8 cellular contexts compared by ENCODE assay signal in genomic region chr3:114519415-114519814, GRCh38.
DNase-seq lines count a peak whose midpoint lies in the region; TF ChIP-seq lines count a peak whose summit lies in the region.

No MANE protein-coding gene starts in this region.

- H3F3A ChIP-seq in GM23248 (ENCODE audit: insufficient read depth): no peaks in the 10 kb centered on the region

- H3K4me3 ChIP-seq in GM23248 (no peak overlapping the region), Peyer's patch (no peak overlapping the region)

- H3K27me3 ChIP-seq in GM23248 (replicated peaks; ENCODE audit: insufficient read depth) (no peaks in the 10 kb centered on the region), Peyer's patch (no peaks in the 10 kb centered on the region)

- H3K27ac ChIP-seq in GM23248 (no peak overlapping the region), Peyer's patch (no peak overlapping the region)

- H3K4me2 ChIP-seq in GM23248 (ENCODE audit: unreplicated experiment): no peak overlapping the region

- no peak for TF ChIP-seq POLR2A in Peyer's patch (IDR thresholded peaks at IDR 0.05)

- DNase-seq in EL: peak; percentile 6
- peak; percentile 81 for DNase-seq in GM23248
- peak; percentile 57 for DNase-seq in RPMI7951 (ENCODE audit: low read depth)
- peak; percentile 9 for DNase-seq in hepatic stellate cell (ENCODE audit: low spot score)
- no peak for DNase-seq in stimulated activated CD4-positive, alpha-beta T cell treated with anti-CD3 and anti-CD28 coated beads, Interleukin-2, amount 100 ng/mL, for 48 hours
- DNase-seq in Peyer's patch: no peak
- DNase-seq in NCI-H510A (lab: John Stamatoyannopoulos, UW): no peak
- DNase-seq in HK-2 (ENCODE audit: unreplicated experiment): no peak

- no peaks in the 10 kb centered on the region for H3K9me2 ChIP-seq in GM23248 (ENCODE audit: insufficient read depth)

- H2AFZ ChIP-seq in GM23248: no peak overlapping the region

- in situ Hi-C loops in GM23248 (cut with MboI): no loop called here

- H3K36me3 ChIP-seq in GM23248 (ENCODE audit: low read depth) (no peaks in the 10 kb centered on the region), Peyer's patch (no peaks in the 10 kb centered on the region)

- no peaks in the 10 kb centered on the region for H4K20me1 ChIP-seq in GM23248 (ENCODE audit: insufficient read depth)

- H3K9ac ChIP-seq in GM23248: peak overlapping the region; percentile 17; the same call in 1 of the 2 replicates

- TF ChIP-seq CTCF in Peyer's patch (IDR thresholded peaks at IDR 0.05): no peak

- no peaks in the 10 kb centered on the region for H3K79me2 ChIP-seq in GM23248 (ENCODE audit: insufficient read depth)

- no peaks in the 10 kb centered on the region for H3K4me1 ChIP-seq in GM23248 (ENCODE audit: insufficient read depth)
- no peaks in the 10 kb centered on the region for H3K4me1 ChIP-seq in Peyer's patch

- H3K9me3 ChIP-seq in GM23248 (ENCODE audit: low read depth) (no peaks in the 10 kb centered on the region), Peyer's patch (no peaks in the 10 kb centered on the region)

- 18% methylated on average over 3 of the region's 3 CpGs for WGBS in GM23248 (ENCODE audit: low coverage in 1 of 2, low lambda C conversion rate in 2 of 2, missing lambda C conversion rate in 2 of 2), 2 experiments

Comparison
In these comparisons a context has a peak if more than half of its experiments do, and no peak if none do; other contexts are left out.
1. DNase-seq: peak in EL (single experiment), GM23248 (single experiment), RPMI7951 (single experiment) and hepatic stellate cell (single experiment); none in stimulated activated CD4-positive, alpha-beta T cell treated with anti-CD3 and anti-CD28 coated beads, Interleukin-2, amount 100 ng/mL, for 48 hours (0 of 2), Peyer's patch (0 of 3), NCI-H510A (single experiment) and HK-2 (single experiment).